ENCODE assay signal across 1 cellular context in genomic region chr19:32830231-32831014, GRCh38.
TF ChIP-seq lines count a peak whose summit lies in the region.

No MANE protein-coding gene starts in this region.

TF ChIP-seq in K562, 482 proteins besides CTCF, POLR2A, EP300 and RAD21:
- TF ChIP-seq SPI1 (IDR thresholded peaks at IDR 0.05; ENCODE audit: borderline replicate concordance, low read depth, low read length): peak; percentile 68; the same call in 1 of the 2 replicates
- TF ChIP-seq, protein P1, sequence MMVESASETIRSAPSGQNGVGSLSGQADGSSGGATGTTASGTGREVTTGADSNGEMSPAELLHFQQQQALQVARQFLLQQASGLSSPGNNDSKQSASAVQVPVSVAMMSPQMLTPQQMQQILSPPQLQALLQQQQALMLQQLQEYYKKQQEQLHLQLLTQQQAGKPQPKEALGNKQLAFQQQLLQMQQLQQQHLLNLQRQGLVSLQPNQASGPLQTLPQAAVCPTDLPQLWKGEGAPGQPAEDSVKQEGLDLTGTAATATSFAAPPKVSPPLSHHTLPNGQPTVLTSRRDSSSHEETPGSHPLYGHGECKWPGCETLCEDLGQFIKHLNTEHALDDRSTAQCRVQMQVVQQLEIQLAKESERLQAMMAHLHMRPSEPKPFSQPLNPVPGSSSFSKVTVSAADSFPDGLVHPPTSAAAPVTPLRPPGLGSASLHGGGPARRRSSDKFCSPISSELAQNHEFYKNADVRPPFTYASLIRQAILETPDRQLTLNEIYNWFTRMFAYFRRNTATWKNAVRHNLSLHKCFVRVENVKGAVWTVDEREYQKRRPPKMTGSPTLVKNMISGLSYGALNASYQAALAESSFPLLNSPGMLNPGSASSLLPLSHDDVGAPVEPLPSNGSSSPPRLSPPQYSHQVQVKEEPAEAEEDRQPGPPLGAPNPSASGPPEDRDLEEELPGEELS (CRISPR knock-in tag; IDR thresholded peaks at IDR 0.05; ENCODE audit: borderline replicate concordance): no peak
